Comparison of ENCODE assay signal across 1 cellular context in the genomic region with DNA sequence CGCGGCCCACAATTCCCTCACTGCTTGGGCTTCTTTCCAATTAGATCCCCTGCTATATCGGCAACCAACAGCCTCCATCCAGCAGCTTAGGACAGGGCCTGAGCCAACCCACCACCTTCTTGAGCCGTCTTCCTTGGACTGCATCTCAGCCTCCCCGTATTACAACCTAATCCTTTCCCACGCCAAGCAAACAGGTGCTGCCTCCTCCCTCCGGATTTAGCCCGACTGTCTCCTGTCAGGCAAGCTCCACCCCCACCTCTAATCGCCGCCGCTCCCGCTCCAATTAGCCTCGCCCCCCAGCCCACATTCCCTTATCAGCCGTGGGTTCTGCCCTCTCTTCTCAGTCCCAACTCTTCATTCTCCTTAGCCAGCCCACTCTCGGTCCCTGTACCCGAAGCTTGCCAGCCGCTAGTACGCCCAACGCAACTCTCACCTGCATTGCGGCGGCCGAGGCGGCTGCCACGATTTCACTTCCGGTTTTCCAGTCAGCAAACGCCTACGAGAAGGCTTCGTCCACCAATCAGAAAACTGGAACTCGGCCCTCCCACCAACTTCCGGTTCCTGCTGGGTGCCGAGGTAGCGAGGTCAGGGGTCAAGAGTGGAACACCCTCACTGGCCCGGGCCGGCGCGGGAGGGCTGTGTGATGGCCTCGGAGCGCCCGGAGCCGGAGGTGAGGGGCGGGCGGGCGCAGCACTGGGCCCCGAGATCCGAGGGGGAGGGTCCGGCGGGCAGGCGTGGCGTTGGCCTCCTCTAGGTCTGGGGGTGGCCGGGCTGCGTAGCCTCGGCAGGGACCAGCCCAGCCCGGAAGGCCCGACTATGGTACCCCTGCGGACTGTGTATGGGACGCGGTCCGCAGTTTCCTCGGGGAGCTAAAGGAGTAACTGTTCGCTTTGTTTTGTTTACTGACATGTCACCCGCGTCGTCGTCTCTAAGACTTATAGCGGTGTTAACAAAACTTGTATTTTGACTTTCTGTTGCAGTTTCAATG.
TF ChIP-seq lines count a peak whose summit lies in the region.

A gene with protein sequence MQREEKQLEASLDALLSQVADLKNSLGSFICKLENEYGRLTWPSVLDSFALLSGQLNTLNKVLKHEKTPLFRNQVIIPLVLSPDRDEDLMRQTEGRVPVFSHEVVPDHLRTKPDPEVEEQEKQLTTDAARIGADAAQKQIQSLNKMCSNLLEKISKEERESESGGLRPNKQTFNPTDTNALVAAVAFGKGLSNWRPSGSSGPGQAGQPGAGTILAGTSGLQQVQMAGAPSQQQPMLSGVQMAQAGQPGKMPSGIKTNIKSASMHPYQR (minus strand): TSS at position 475 of the 988 bp plus-strand sequence. CDS start 36 bp downstream, at position 439.
A gene (plus strand): TSS at position 574 of the 988 bp plus-strand sequence. CDS start 70 bp downstream, at position 644.

TF ChIP-seq in HCT116, 20 proteins besides CTCF, POLR2A, EP300 and RAD21 (continued from another document):
- TF ChIP-seq TCF7L2 (IDR thresholded peaks at IDR 0.05; ENCODE audit: borderline replicate concordance, extremely low read depth, insufficient read depth, insufficient read length) = peak; percentile 30
- TF ChIP-seq JUND (IDR thresholded peaks at IDR 0.05) = no peak
- TF ChIP-seq EGR1 (IDR thresholded peaks at IDR 0.05; ENCODE audit: low read depth) = peak; percentile 95
- TF ChIP-seq SIN3A (IDR thresholded peaks at IDR 0.05; ENCODE audit: low read depth) = peak; percentile 90
- TF ChIP-seq, protein P1, sequence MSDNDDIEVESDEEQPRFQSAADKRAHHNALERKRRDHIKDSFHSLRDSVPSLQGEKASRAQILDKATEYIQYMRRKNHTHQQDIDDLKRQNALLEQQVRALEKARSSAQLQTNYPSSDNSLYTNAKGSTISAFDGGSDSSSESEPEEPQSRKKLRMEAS (IDR thresholded peaks at IDR 0.05) = peak; percentile 78
